8 cellular contexts compared by ENCODE assay signal in the genomic region with DNA sequence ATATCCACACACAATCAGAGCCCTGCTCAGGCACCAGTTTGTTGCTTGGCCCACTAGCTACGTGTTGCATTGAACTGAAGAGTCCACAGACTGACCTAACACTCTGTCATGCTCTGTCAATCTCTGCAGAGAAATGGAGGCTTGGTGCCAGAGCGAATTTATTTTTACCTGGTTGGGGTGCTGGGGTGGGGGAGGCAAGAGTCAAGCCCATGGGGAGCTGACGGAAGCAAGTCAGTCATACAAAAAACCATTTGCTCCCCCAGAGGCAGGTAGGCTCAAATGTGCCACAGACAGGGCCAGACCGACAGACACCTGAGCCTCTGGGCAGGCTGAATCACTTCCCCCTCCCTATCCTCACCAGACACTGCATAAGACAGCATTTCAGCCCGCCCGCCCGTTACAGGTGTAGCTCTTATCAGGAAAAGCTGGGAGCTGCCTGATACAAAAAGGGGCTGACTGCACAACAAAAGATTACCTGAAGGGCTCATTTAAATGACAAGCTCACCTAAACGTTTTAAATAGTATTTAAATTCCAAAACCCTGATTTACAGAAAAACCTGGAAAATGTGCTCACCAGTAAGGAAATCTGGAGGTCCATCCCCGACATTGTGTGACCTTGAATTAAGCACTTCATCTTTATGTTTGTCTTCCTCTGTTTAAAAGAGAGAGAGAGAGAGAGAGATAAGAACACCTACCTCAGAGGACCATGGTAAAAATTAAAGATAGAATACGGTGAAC. TPM values are rescaled to one million over a fixed set of nuclear protein-coding genes. Genes with fewer than 3 reads are reported as not detected.
DNase-seq lines count a peak whose midpoint lies in the region; ATAC-seq and TF ChIP-seq lines count a peak whose summit lies in the region.

No MANE protein-coding gene starts in this region.

- H2AFZ ChIP-seq in neuron (ENCODE audit: low read depth, low read length), result peak overlapping the region; percentile 55

- H3K4me1 ChIP-seq in neuron (ENCODE audit: insufficient read depth, low read length), result peaks cover 36% of the 10 kb centered on the region
- H3K4me1 ChIP-seq in upper lobe of right lung, result peaks cover 33% of the 10 kb centered on the region

- DNase-seq in ELF-1 (ENCODE audit: low read depth, low spot score) (peak; percentile 86), NCI-H2029 treated with DMSO at 0.1 percent for 48 hours (lab: John Stamatoyannopoulos, UW) (peak; percentile 89), epithelial cell of proximal tubule (ENCODE audit: low read depth) (no peak), upper lobe of right lung (no peak), GOT3 (lab: John Stamatoyannopoulos, UW) (no peak)
- peak; percentile 69 for DNase-seq in activated CD8-positive, alpha-beta memory T cell treated with anti-CD3 and anti-CD28 coated beads, Interleukin-2, amount 50 U/mL, for 4 hours

- intact Hi-C loops in upper lobe of right lung (cut with DNase I), result loop anchor here (5.0 kb wide), 1 partner anchor 47 kb away; no protein-coding TSS in a partner anchor

- H3K9me3 ChIP-seq in neuron (ENCODE audit: low read length) (no peaks in the 10 kb centered on the region), upper lobe of right lung (no peaks in the 10 kb centered on the region)

- H3K36me3 ChIP-seq in neuron (ENCODE audit: insufficient read depth, low read length), result peaks cover 48% of the 10 kb centered on the region
- peaks cover 40% of the 10 kb centered on the region for H3K36me3 ChIP-seq in upper lobe of right lung

- no peaks in the 10 kb centered on the region for H3K27me3 ChIP-seq in neuron (ENCODE audit: insufficient read depth, low read length)
- H3K27me3 ChIP-seq in upper lobe of right lung, result no peaks in the 10 kb centered on the region

- ATAC-seq in upper lobe of right lung (no peak), HG03439 (IDR thresholded peaks at IDR 0.05; ENCODE audit: unreplicated experiment) (no peak)

- peak overlapping the region; percentile 16 for H3K4me3 ChIP-seq in epithelial cell of proximal tubule (ENCODE audit: low read depth, low read length)
- peak overlapping the region; percentile 99 for H3K4me3 ChIP-seq in neuron (ENCODE audit: low read length)
- peak overlapping the region; percentile 94 for H3K4me3 ChIP-seq in upper lobe of right lung

- H3K27ac ChIP-seq in upper lobe of right lung, result peak overlapping the region; percentile 100

- no peak for TF ChIP-seq CTCF in epithelial cell of proximal tubule (conservative IDR thresholded peaks at IDR 0.05; ENCODE audit: low read depth, low read length)
- no peak for TF ChIP-seq CTCF in upper lobe of right lung (IDR thresholded peaks at IDR 0.05)

RNA-seq across cellular contexts. Expression of a gene that starts 2.1 kb away (rescaled TPM):
- total RNA-seq in epithelial cell of proximal tubule (73.6 and 100 TPM in 2 replicates), upper lobe of right lung (337 TPM)

Comparison
In these comparisons a context has a peak if more than half of its experiments do, and no peak if none do; other contexts are left out.
1. DNase-seq: peak in ELF-1 (single experiment), NCI-H2029 treated with DMSO at 0.1 percent for 48 hours (single experiment) and activated CD8-positive, alpha-beta memory T cell treated with anti-CD3 and anti-CD28 coated beads, Interleukin-2, amount 50 U/mL, for 4 hours (single experiment); none in epithelial cell of proximal tubule (single experiment), upper lobe of right lung (single experiment) and GOT3 (single experiment).
2. H3K4me3 ChIP-seq: peak in every context shown above with its lines; median percentile 99 in neuron; 94 in upper lobe of right lung; 16 in epithelial cell of proximal tubule.